ENCODE assay signal across 8 cellular contexts in the genomic region with DNA sequence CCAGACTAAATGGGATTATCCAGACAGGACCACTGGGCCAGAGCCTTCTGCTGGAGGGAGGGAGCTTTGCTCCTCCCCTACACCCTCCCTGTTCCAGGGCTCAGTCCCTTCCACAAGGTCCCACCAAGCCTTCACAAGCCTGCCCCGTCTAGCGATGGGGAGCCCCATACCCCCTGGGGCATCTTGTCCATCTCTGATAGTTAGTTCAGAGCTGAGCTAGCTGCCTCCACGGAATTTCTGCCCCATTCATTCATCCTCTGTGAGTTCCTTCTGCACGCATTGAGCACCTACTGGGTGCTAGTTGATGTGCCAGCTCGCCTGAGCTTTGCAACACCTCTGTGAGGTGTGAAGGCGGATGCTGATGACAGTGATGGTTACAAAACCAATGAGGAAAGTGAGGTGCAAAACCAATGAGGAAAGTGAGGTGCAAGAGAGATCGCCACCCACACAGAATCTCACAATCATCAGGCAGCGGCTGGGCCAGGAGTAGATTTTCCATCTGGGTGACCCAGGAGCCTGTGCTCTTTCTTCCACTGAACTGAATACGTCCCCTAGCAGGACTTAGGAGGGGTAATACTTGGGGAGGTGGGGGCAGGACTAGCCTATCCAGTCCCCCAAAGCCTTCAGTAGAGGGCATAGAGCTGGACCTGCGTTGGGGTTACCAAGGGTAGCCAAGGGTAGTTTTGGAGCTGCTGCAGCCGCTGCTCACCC. TPM values are rescaled to one million over a fixed set of nuclear protein-coding genes. Genes with fewer than 3 reads are reported as not detected.
DNase-seq lines count a peak whose midpoint lies in the region; ATAC-seq, FAIRE-seq and TF ChIP-seq lines count a peak whose summit lies in the region.

No MANE protein-coding gene starts in this region.

- ATAC-seq in gastrocnemius medialis (no peak), HG03457 (IDR thresholded peaks at IDR 0.05; ENCODE audit: unreplicated experiment) (no peak)

- H3K27me3 ChIP-seq in left ventricle myocardium inferior (ENCODE audit: low read depth) (no peaks in the 10 kb centered on the region), gastrocnemius medialis (no peaks in the 10 kb centered on the region)

- no peak for TF ChIP-seq POLR2A in GM12891 (IDR thresholded peaks at IDR 0.05; ENCODE audit: low read depth, low read length)
- TF ChIP-seq POLR2A in gastrocnemius medialis (IDR thresholded peaks at IDR 0.05) = no peak

- peak; percentile 81 for FAIRE-seq in GM12891 (lab: Jason Lieb, UNC)

- H3K27ac ChIP-seq in left ventricle myocardium inferior (replicated peaks) (peak overlapping the region; percentile 88), gastrocnemius medialis (peak overlapping the region; percentile 39 to 80 (median 70))

- H3K36me3 ChIP-seq in left ventricle myocardium inferior (no peaks in the 10 kb centered on the region), gastrocnemius medialis (no peaks in the 10 kb centered on the region)

- TF ChIP-seq CTCF in left ventricle myocardium inferior (IDR thresholded peaks at IDR 0.05; ENCODE audit: borderline replicate concordance) (no peak), gastrocnemius medialis (IDR thresholded peaks at IDR 0.05 in 4 of 5, conservative IDR thresholded peaks at IDR 0.05 in 1 of 5) (no peak)

- in situ Hi-C loops in gastrocnemius medialis (cut with MboI; ENCODE audit: low sequenced_read_pairs in 4 of 4) (loop anchor here in 3 of 4 donors (5.0 to 25.0 kb wide), 2 partner anchors 138 to 338 kb away; a partner anchor contains a TSS), KBM-7 (cut with MboI; ENCODE audit: low pct_unique_long_range_greater_than_20kb, low sequenced_read_pairs) (loop anchor here (10.0 to 25.0 kb wide), 2 partner anchors 131 to 338 kb away; a partner anchor contains a TSS)

- H3K4me3 ChIP-seq in left ventricle myocardium inferior (peak overlapping the region; percentile 26), gastrocnemius medialis (no peak overlapping the region)

- no peak for DNase-seq in GM12891 (ENCODE audit: insufficient read length, low spot score)
- DNase-seq in activated CD8-positive, alpha-beta memory T cell treated with anti-CD3 and anti-CD28 coated beads, Interleukin-2, amount 50 U/mL, for 1 hour (ENCODE audit: extremely low read depth) = peak; percentile 26
- no peak for DNase-seq in left ventricle myocardium inferior
- no peak for DNase-seq in gastrocnemius medialis
- no peak for DNase-seq in KBM-7
- DNase-seq in nucleus accumbens (lab: John Stamatoyannopoulos, UW) = no peak
- DNase-seq in OCI-M1 (lab: John Stamatoyannopoulos, UW) = no peak

- intact Hi-C loops in left ventricle myocardium inferior (cut with micrococcal nuclease) (loop anchor here (5.0 to 10.0 kb wide), 2 partner anchors 61 to 138 kb away; no protein-coding TSS in a partner anchor), gastrocnemius medialis (cut with DNase I; ENCODE audit: low total_unique reads) (loop anchor here (2.0 to 5.0 kb wide), 2 partner anchors 59 to 353 kb away; no protein-coding TSS in a partner anchor)

- peaks cover 77% of the 10 kb centered on the region for H3K4me1 ChIP-seq in left ventricle myocardium inferior
- peaks cover 58 to 59% of the 10 kb centered on the region in 2 donors for H3K4me1 ChIP-seq in gastrocnemius medialis

- H3K9me3 ChIP-seq in left ventricle myocardium inferior (replicated peaks) = no peaks in the 10 kb centered on the region
- no peaks in the 10 kb centered on the region for H3K9me3 ChIP-seq in gastrocnemius medialis

TF ChIP-seq in GM12891, 5 proteins besides CTCF, POLR2A, EP300 and RAD21:
- TF ChIP-seq POLR2AphosphoS5 (IDR thresholded peaks at IDR 0.05; ENCODE audit: low read depth, low read length) = no peak
- TF ChIP-seq TAF1 (IDR thresholded peaks at IDR 0.05; ENCODE audit: low read depth, low read length) = no peak
- no peak for TF ChIP-seq PAX5 (IDR thresholded peaks at IDR 0.05; ENCODE audit: insufficient read depth, low read length, severe bottlenecking)
- TF ChIP-seq SPI1 (IDR thresholded peaks at IDR 0.05; ENCODE audit: low read depth, low read length) = no peak

RNA-seq across cellular contexts. Expression of a gene that starts 21.5 kb away (rescaled TPM):
- 10.8 TPM for polyA plus RNA-seq in GM12891 (2012; ENCODE audit: low read depth, missing spikeins)
- total RNA-seq in left ventricle myocardium inferior = 85.4 TPM
- total RNA-seq in gastrocnemius medialis = 10 to 100 TPM; 52.4 to 78.1 (median 62.3) TPM
